8 cellular contexts compared by ENCODE assay signal in genomic region chr6:57222684-57223077, GRCh38. TPM values are rescaled to one million over a fixed set of nuclear protein-coding genes. Genes with fewer than 3 reads are reported as not detected.
DNase-seq lines count a peak whose midpoint lies in the region; ATAC-seq, FAIRE-seq and TF ChIP-seq lines count a peak whose summit lies in the region.

No MANE protein-coding gene starts in this region.

- H3K36me3 Mint-ChIP-seq in Caco-2 (ENCODE audit: insufficient read depth, unreplicated experiment), result peaks cover 7% of the 10 kb centered on the region
- H3K36me3 Mint-ChIP-seq in endothelial cell (ENCODE audit: low read depth, unreplicated experiment), result no peaks in the 10 kb centered on the region
- H3K36me3 Mint-ChIP-seq in osteocyte (ENCODE audit: unreplicated experiment), result peaks cover 3% of the 10 kb centered on the region

- H3K9me3 Mint-ChIP-seq in Caco-2 (ENCODE audit: unreplicated experiment), result no peaks in the 10 kb centered on the region
- no peaks in the 10 kb centered on the region for H3K9me3 Mint-ChIP-seq in endothelial cell (ENCODE audit: unreplicated experiment)
- H3K9me3 Mint-ChIP-seq in osteocyte (ENCODE audit: unreplicated experiment), result peaks cover 10% of the 10 kb centered on the region

- peak overlapping the region; percentile 98 for H2AFZ ChIP-seq in OCI-LY7 (ENCODE audit: low read length)

- DNase-seq in Caco-2 (peak in 1 of 2 experiments; percentile 20), OCI-LY7 (ENCODE audit: low spot score) (no peak), endothelial cell (ENCODE audit: low spot score) (no peak), osteocyte (ENCODE audit: extremely low spot score, unreplicated experiment) (no peak), NCI-H1930 (lab: John Stamatoyannopoulos, UW) (no peak), NCI-H2196 (lab: John Stamatoyannopoulos, UW; ENCODE audit: unreplicated experiment) (no peak), frontal cortex (ENCODE audit: low spot score in 2 of 2) (no peak)

- H3K4me3 ChIP-seq in Caco-2 (ENCODE audit: low read depth, low read length) (peak overlapping the region; percentile 78), OCI-LY7 (ENCODE audit: low read depth, low read length, poor library complexity, severe bottlenecking) (peak overlapping the region; percentile 87)

- H3K36me3 ChIP-seq in Caco-2 (ENCODE audit: control insufficient read depth, insufficient read depth, low read length) (no peaks in the 10 kb centered on the region), OCI-LY7 (ENCODE audit: insufficient read depth, low read length) (no peaks in the 10 kb centered on the region; the same call in 1 of the 2 replicates)

- 0 out of 2 replicates have a peak, but pooled peaks cover 8% of the 10 kb centered on the region for H4K20me1 ChIP-seq in OCI-LY7 (ENCODE audit: insufficient read depth, low read length)

- no peaks in the 10 kb centered on the region for H3K9me2 ChIP-seq in OCI-LY7 (ENCODE audit: insufficient read depth, low read length)

- BruUV-seq in Caco-2 (replicated peaks; lab: Mats Ljungman, UMichigan) (TSS peak; percentile 65), OCI-LY7 (replicated peaks; lab: Mats Ljungman, UMichigan) (no TSS peak)

- no peak for ATAC-seq in GM18498 (IDR thresholded peaks at IDR 0.05; ENCODE audit: unreplicated experiment)

- H3K9me3 ChIP-seq in Caco-2 (no peaks in the 10 kb centered on the region), OCI-LY7 (ENCODE audit: low read length) (0 out of 2 replicates have a peak, but pooled peaks cover 6% of the 10 kb centered on the region)

- CTCF ChIA-PET in Caco-2 (lab: Charles Lee), result no interaction called here
- CTCF ChIA-PET in OCI-LY7 (lab: Charles Lee; ENCODE audit: unreplicated experiment), result no interaction called here

- H3K79me2 ChIP-seq in OCI-LY7 (ENCODE audit: insufficient read depth, low read depth, low read length), result peaks cover 13% of the 10 kb centered on the region; the same call in 1 of the 2 replicates

- H3K4me1 Mint-ChIP-seq in Caco-2 (ENCODE audit: low read depth, unreplicated experiment) (peaks cover 10% of the 10 kb centered on the region), endothelial cell (ENCODE audit: unreplicated experiment) (peaks cover 8% of the 10 kb centered on the region), osteocyte (ENCODE audit: unreplicated experiment) (peaks cover 50% of the 10 kb centered on the region)

- H3K27ac Mint-ChIP-seq in Caco-2 (ENCODE audit: unreplicated experiment) (peak overlapping the region; percentile 90), endothelial cell (ENCODE audit: unreplicated experiment) (no peak overlapping the region), osteocyte (ENCODE audit: unreplicated experiment) (peak overlapping the region; percentile 99)

- peak overlapping the region; percentile 94 for H3K4me3 Mint-ChIP-seq in Caco-2 (ENCODE audit: unreplicated experiment)
- H3K4me3 Mint-ChIP-seq in endothelial cell (ENCODE audit: unreplicated experiment), result peak overlapping the region; percentile 97
- H3K4me3 Mint-ChIP-seq in osteocyte (ENCODE audit: unreplicated experiment), result peak overlapping the region; percentile 97

- H3K4me2 ChIP-seq in OCI-LY7 (ENCODE audit: low read length), result peak overlapping the region; percentile 89

- no peak overlapping the region for H3K27ac ChIP-seq in OCI-LY7 (ENCODE audit: low read depth, low read length, poor library complexity, severe bottlenecking)

- FAIRE-seq in frontal cortex (lab: Jason Lieb, UNC), result no peak

- no peaks in the 10 kb centered on the region for H3K27me3 Mint-ChIP-seq in Caco-2 (ENCODE audit: insufficient read depth, unreplicated experiment)
- no peaks in the 10 kb centered on the region for H3K27me3 Mint-ChIP-seq in endothelial cell (ENCODE audit: unreplicated experiment)
- H3K27me3 Mint-ChIP-seq in osteocyte (ENCODE audit: unreplicated experiment), result no peaks in the 10 kb centered on the region

- intact Hi-C loops in Caco-2 (cut with micrococcal nuclease; ENCODE audit: unreplicated experiment) (loop anchor here (1.0 kb wide), 2 partner anchors 46 to 95 kb away; partner anchors contain the start of gene PRIM2), OCI-LY7 (cut with micrococcal nuclease; ENCODE audit: unreplicated experiment) (loop anchor here (1.0 to 2.0 kb wide), 4 partner anchors 50 to 267 kb away; partner anchors contain the start of genes BAG2, BEND6 and PRIM2)

- TF ChIP-seq CTCF in Caco-2 (IDR thresholded peaks at IDR 0.05; ENCODE audit: insufficient read depth in 1 of 2, low read depth in 1 of 2, low read length in 1 of 2, severe bottlenecking in 1 of 2, unreplicated experiment in 1 of 2) (no peak), OCI-LY7 (conservative IDR thresholded peaks at IDR 0.05; ENCODE audit: low read length) (no peak), endothelial cell (IDR thresholded peaks at IDR 0.05; ENCODE audit: unreplicated experiment) (no peak), osteocyte (IDR thresholded peaks at IDR 0.05) (no peak)

- H3K27me3 ChIP-seq in Caco-2 (replicated peaks; ENCODE audit: control insufficient read depth, insufficient read depth, low read length), result no peaks in the 10 kb centered on the region

- H3K4me1 ChIP-seq in Caco-2 (peaks cover 4% of the 10 kb centered on the region; the same call in 1 of the 2 replicates), OCI-LY7 (ENCODE audit: insufficient read depth, low read length, poor library complexity, severe bottlenecking) (peaks cover 15% of the 10 kb centered on the region)

- POLR2A ChIA-PET in Caco-2 (lab: Charles Lee), result no interaction called here
- POLR2A ChIA-PET in OCI-LY7 (lab: Charles Lee), result interaction anchor here (0.7 to 1.0 kb wide), 2 partner anchors 11 to 25 kb away, joined by 3 read pairs; no protein-coding TSS in a partner anchor

RNA-seq across cellular contexts. Expression of gene RAB23, which starts 0.6 kb away (rescaled TPM):
- total RNA-seq in Caco-2 (2022) (12.6 and 13.7 TPM in 2 replicates), OCI-LY7 (2022) (2.9 and 4.1 TPM in 2 replicates), endothelial cell (ENCODE audit: unreplicated experiment) (8.1 TPM), osteocyte (33.8 and 35.2 TPM in 2 replicates), frontal cortex (34.2 TPM)
- total RNA-seq in OCI-LY7 (2014; rRNA removed; shearing (Covaris generic)), result 3.5 and 4.9 TPM in 2 replicates

RNA-seq across cellular contexts. Expression of gene BAG2, which starts 50.6 kb away (rescaled TPM):
- total RNA-seq in Caco-2 (2022), result 9.5 and 10.4 TPM in 2 replicates
- total RNA-seq in OCI-LY7 (2014; rRNA removed; shearing (Covaris generic)), result 6.8 and 7.7 TPM in 2 replicates
- 8.0 and 8.7 TPM in 2 replicates for total RNA-seq in OCI-LY7 (2022)
- 1.3 TPM for total RNA-seq in endothelial cell (ENCODE audit: unreplicated experiment)
- total RNA-seq in osteocyte, result 8.8 and 9.1 TPM in 2 replicates
- 1.6 TPM for total RNA-seq in frontal cortex
